ENCODE assay signal across 1 cellular context in genomic region chr3:134563614-134564013, GRCh38.
TF ChIP-seq lines count a peak whose summit lies in the region.

No MANE protein-coding gene starts in this region.

TF ChIP-seq in WTC11, 78 proteins besides CTCF, POLR2A, EP300 and RAD21 (continued from another document):
- TF ChIP-seq ZNF532 (CRISPR knock-in tag; IDR thresholded peaks at IDR 0.05; ENCODE audit: borderline replicate concordance), result no peak
- TF ChIP-seq, protein P1, sequence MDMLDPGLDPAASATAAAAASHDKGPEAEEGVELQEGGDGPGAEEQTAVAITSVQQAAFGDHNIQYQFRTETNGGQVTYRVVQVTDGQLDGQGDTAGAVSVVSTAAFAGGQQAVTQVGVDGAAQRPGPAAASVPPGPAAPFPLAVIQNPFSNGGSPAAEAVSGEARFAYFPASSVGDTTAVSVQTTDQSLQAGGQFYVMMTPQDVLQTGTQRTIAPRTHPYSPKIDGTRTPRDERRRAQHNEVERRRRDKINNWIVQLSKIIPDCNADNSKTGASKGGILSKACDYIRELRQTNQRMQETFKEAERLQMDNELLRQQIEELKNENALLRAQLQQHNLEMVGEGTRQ (CRISPR knock-in tag; IDR thresholded peaks at IDR 0.05), result no peak
- no peak for TF ChIP-seq CBFB (CRISPR knock-in tag; IDR thresholded peaks at IDR 0.05; ENCODE audit: low read depth)
- TF ChIP-seq ZNF317 (CRISPR knock-in tag; IDR thresholded peaks at IDR 0.05; ENCODE audit: borderline replicate concordance, low read depth), result no peak
- TF ChIP-seq, protein P2, sequence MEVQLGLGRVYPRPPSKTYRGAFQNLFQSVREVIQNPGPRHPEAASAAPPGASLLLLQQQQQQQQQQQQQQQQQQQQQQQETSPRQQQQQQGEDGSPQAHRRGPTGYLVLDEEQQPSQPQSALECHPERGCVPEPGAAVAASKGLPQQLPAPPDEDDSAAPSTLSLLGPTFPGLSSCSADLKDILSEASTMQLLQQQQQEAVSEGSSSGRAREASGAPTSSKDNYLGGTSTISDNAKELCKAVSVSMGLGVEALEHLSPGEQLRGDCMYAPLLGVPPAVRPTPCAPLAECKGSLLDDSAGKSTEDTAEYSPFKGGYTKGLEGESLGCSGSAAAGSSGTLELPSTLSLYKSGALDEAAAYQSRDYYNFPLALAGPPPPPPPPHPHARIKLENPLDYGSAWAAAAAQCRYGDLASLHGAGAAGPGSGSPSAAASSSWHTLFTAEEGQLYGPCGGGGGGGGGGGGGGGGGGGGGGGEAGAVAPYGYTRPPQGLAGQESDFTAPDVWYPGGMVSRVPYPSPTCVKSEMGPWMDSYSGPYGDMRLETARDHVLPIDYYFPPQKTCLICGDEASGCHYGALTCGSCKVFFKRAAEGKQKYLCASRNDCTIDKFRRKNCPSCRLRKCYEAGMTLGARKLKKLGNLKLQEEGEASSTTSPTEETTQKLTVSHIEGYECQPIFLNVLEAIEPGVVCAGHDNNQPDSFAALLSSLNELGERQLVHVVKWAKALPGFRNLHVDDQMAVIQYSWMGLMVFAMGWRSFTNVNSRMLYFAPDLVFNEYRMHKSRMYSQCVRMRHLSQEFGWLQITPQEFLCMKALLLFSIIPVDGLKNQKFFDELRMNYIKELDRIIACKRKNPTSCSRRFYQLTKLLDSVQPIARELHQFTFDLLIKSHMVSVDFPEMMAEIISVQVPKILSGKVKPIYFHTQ (CRISPR knock-in tag; IDR thresholded peaks at IDR 0.05), result no peak
TF ChIP-seq in WTC11: peak in this region for 0.
